In genomic region chrX:14591976-14592375, GRCh38 we compare ENCODE assay signal across 21 cellular contexts.
"Had no signal": no experiment of that assay in that cellular context is flagged by ENCODE, and none has a peak within 500 bp of the region (broad histone marks: within the 10 kb centered on the region; RNA-seq: fewer than 3 reads in every experiment).

No MANE protein-coding gene starts in this region.

- DNase-seq: activated B cell treated with CpG ODN at 0.5 μM for 24 hours; activated CD4-positive, alpha-beta T cell treated with anti-CD3 and anti-CD28 coated beads for 36 hours; activated CD4-positive, alpha-beta T cell treated with anti-CD3 and anti-CD28 coated beads, Interleukin-2, amount 50 U/mL, for 4 hours; activated CD8-positive, alpha-beta memory T cell treated with anti-CD3 and anti-CD28 coated beads, Interleukin-2, amount 50 U/mL, for 48 hours; activated effector memory CD4-positive, alpha-beta T cell treated with Interleukin-2 at 50 U/mL for 16 hours; activated naive CD4-positive, alpha-beta T cell treated with anti-CD3 and anti-CD28 coated beads for 36 hours; activated naive CD8-positive, alpha-beta T cell treated with anti-CD3 and anti-CD28 coated beads, Interleukin-2, amount 10 ng/mL, durations not matched to agents 7 days and 5 days; activated T-cell treated with anti-CD3 and anti-CD28 coated beads, Interleukin-2, amount 50 U/mL, for 4 hours; amniotic stem cell; cortex of kidney; endodermal cell; foreskin fibroblast; kidney; lower lobe of right lung; natural killer cell; stimulated activated CD4-positive, alpha-beta T cell treated with anti-CD3 and anti-CD28 coated beads, Interleukin-4, amount 100 ng/mL, for 4 hours; stimulated activated naive CD8-positive, alpha-beta T cell treated with anti-CD3 and anti-CD28 coated beads, Interleukin-15, Interleukin-2, amounts not matched to agents 100 U/mL and 50 U/mL, for 24 hours; T-cell; upper lobe of right lung had no signal

- H3K4me3 ChIP-seq: cardiac muscle cell, lower lobe of right lung, prostate gland, upper lobe of right lung had no signal

- ATAC-seq: activated CD4-positive, alpha-beta T cell treated with anti-CD3 and anti-CD28 coated beads for 36 hours; activated T-cell treated with anti-CD3 and anti-CD28 coated beads, Interleukin-2, amount 50 U/mL, for 4 hours; lower lobe of right lung; natural killer cell; stimulated activated naive CD8-positive, alpha-beta T cell treated with anti-CD3 and anti-CD28 coated beads, Interleukin-15, Interleukin-2, amounts not matched to agents 100 U/mL and 50 U/mL, for 24 hours; T-cell; upper lobe of right lung had no signal
